ENCODE assay signal across 19 cellular contexts in the genomic region with DNA sequence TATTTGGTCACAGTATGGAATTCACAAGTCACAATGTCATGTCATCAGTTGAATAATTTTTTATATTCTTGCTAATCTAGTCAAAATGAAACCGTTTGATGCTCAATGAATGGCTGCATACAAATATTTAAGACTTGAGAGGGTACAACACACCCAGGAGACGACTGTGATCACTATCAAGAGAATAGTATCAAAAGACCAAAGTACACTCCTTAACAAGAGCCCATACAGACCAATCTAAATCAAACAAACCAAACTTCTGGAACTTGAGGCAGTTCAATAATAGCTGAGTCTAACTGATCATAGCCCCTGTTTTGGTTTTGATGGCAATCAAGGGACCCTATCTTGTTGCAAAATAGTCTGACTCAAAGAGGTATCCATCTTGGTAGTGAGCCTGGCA.
"Had no signal": no experiment of that assay in that cellular context is flagged by ENCODE, and none has a peak within 500 bp of the region (broad histone marks: within the 10 kb centered on the region; RNA-seq: fewer than 3 reads in every experiment).

No MANE protein-coding gene starts in this region.

- H3K27me3 ChIP-seq: heart right ventricle, hepatocyte, ovary, right atrium auricular region, tibial nerve, vagina had no signal

- FAIRE-seq: keratinocyte had no signal

- H3K36me3 ChIP-seq: heart right ventricle, lower lobe of right lung, ovary, right atrium auricular region, spleen, tibial nerve, vagina had no signal

- H3K27ac ChIP-seq: heart right ventricle, hepatocyte, lower lobe of right lung, ovary, right atrium auricular region, skin epidermis, spleen, tibial nerve, vagina had no signal

- ATAC-seq: left ventricle myocardium superior; naive thymus-derived CD4-positive, alpha-beta T cell; natural killer cell treated with Interleukin-12 subunit alpha and Interleukin-12 subunit beta and Interleukin-15 and Interleukin-18, amount 100 ng/mL, for 72 hours; sciatic nerve; stimulated activated effector memory CD8-positive, alpha-beta T cell treated with anti-CD3 and anti-CD28 coated beads, Interleukin-12 subunit alpha, Interleukin-12 subunit beta, amount 100 ng/mL, for 72 hours had no signal

- H2AFZ ChIP-seq: hepatocyte had no signal

- H3K4me3 ChIP-seq: heart right ventricle, hepatocyte, lower lobe of right lung, ovary, right atrium auricular region, skin epidermis, spleen, tibial nerve, vagina had no signal

- H3K79me2 ChIP-seq: hepatocyte had no signal

- H3K4me2 ChIP-seq: hepatocyte had no signal

- DNase-seq: heart right ventricle; left ventricle myocardium superior; lower lobe of right lung; mammary epithelial cell; mesenchymal stem cell; naive thymus-derived CD4-positive, alpha-beta T cell; ovary; spleen; stimulated activated CD4-positive, alpha-beta T cell treated with anti-CD3 and anti-CD28 coated beads, Interleukin-4, amount 100 ng/mL, for 24 hours; stimulated activated naive CD4-positive, alpha-beta T cell had no signal

- H3K9me3 ChIP-seq: heart right ventricle, lower lobe of right lung, ovary, right atrium auricular region, spleen, tibial nerve, vagina had no signal

- H3K4me1 ChIP-seq: spleen, tibial nerve had no signal
